ENCODE assay signal across 8 cellular contexts in the genomic region with DNA sequence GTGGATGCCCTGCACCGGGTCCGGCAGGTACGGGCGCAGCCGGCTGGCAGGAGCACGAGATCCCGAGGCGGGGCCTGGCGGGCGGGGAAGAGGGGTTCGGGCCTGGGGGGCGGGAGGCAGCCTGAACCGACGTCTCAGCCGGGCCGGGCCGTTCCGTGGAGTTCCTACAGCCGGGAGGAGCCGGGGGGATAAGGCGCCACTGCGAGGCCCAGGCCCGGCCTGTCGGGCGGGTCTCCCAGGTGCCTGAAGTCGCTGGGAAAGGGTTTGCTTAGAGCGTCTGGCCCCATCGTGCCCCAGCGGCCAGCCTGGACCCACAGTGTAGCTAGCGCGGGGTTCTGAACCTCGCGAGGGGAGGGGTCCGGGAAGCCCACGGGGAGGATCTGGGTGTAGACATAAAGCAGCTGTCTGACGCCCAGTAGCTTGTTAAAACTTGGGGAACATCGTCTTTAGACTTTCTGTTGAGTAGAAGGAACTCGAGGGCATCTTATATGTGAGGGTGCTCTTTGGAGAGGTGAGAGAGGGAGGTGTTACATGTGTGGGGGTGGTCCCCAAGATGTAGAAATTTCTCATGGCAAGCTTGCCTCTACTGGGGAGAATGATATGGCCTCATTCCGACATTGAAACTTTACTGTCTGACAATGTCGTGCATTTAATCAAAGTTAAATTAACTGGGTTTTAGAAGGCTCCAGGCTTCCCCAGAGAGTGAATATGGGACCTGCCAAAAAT. TPM values are rescaled to one million over a fixed set of nuclear protein-coding genes. Genes with fewer than 3 reads are reported as not detected.
DNase-seq lines count a peak whose midpoint lies in the region; ATAC-seq, FAIRE-seq and TF ChIP-seq lines count a peak whose summit lies in the region.

No MANE protein-coding gene starts in this region.

- peak overlapping the region; percentile 71 for H3K9ac ChIP-seq in IMR-90 (ENCODE audit: low read depth, low read length)
- peak overlapping the region; percentile 90 for H3K9ac ChIP-seq in mammary epithelial cell (ENCODE audit: insufficient read depth, low read length)

- H3K4me1 ChIP-seq in IMR-90 (ENCODE audit: control insufficient read depth, insufficient read depth, low read length), result peaks cover 2% of the 10 kb centered on the region
- H3K4me1 ChIP-seq in mammary epithelial cell (ENCODE audit: insufficient read depth, low read length), result peaks cover 15% of the 10 kb centered on the region
- H3K4me1 ChIP-seq in right lobe of liver, result peaks cover 0 to 40% (median 12%) of the 10 kb centered on the region in 4 donors
- peaks cover 18% of the 10 kb centered on the region for H3K4me1 ChIP-seq in thymus (ENCODE audit: control insufficient read depth, insufficient read depth, low read length)

- peaks cover 3% of the 10 kb centered on the region; the same call in 1 of the 2 replicates for H3K9me1 ChIP-seq in IMR-90 (ENCODE audit: insufficient read depth, low read length)

- H3K27me3 ChIP-seq in IMR-90 (ENCODE audit: control insufficient read depth, insufficient read depth, low read length) (no peaks in the 10 kb centered on the region), mammary epithelial cell (ENCODE audit: insufficient read depth, low read length) (no peaks in the 10 kb centered on the region), right lobe of liver (no peaks in the 10 kb centered on the region), thymus (ENCODE audit: control insufficient read depth, insufficient read depth) (peaks cover 2% of the 10 kb centered on the region)

- TF ChIP-seq RAD21 in IMR-90 (IDR thresholded peaks at IDR 0.05; ENCODE audit: low read length), result no peak

- H3K18ac ChIP-seq in IMR-90 (ENCODE audit: low read depth, low read length), result no peak overlapping the region

- H3K4me3 ChIP-seq in IMR-90 (ENCODE audit: insufficient read depth, low read depth, low read length) (peak overlapping the region; percentile 86), mammary epithelial cell (replicated peaks in 1 of 3; ENCODE audit: insufficient read depth in 1 of 3, low read depth in 2 of 3, low read length in 3 of 3) (peak overlapping the region; percentile 94 to 98 (median 95)), right lobe of liver (peak overlapping the region; percentile 96 to 100 (median 99)), thymus (ENCODE audit: low read length) (peak overlapping the region; percentile 100)

- H4K8ac ChIP-seq in IMR-90 (ENCODE audit: low read depth in 2 of 2, low read length in 2 of 2), result peak overlapping the region; percentile 77 to 93; a peak in 3 of 4 replicates

- peaks cover 57% of the 10 kb centered on the region for H3K79me2 ChIP-seq in mammary epithelial cell (ENCODE audit: insufficient read depth, low read length)

- no TSS peak for BruUV-seq in IMR-90 (replicated peaks; lab: Mats Ljungman, UMichigan)
- BruUV-seq in mammary epithelial cell (replicated peaks; lab: Mats Ljungman, UMichigan), result no TSS peak

- H3K56ac ChIP-seq in IMR-90 (ENCODE audit: extremely low read depth, insufficient read depth, low read length), result 0 out of 2 replicates have a peak overlapping the region, but pooled peaks have one; percentile 17

- in situ Hi-C loops in IMR-90 (cut with MboI; ENCODE audit: low sequenced_read_pairs), result no loop called here
- in situ Hi-C loops in mammary epithelial cell (cut with MboI; ENCODE audit: low sequenced_read_pairs in 2 of 2), result loop anchor here in 1 of 2 donors (25.0 kb wide), 1 partner anchor 93 kb away; no protein-coding TSS in a partner anchor

- CTCF ChIA-PET in IMR-90 (lab: Yijun Ruan, JAX) (no interaction called here), mammary epithelial cell (lab: Charles Lee; ENCODE audit: low non-redundant PET) (no interaction called here)

- H3K27ac ChIP-seq in IMR-90 (ENCODE audit: insufficient read depth, low read length), result peak overlapping the region; percentile 67
- peak overlapping the region; percentile 67 for H3K27ac ChIP-seq in mammary epithelial cell (ENCODE audit: insufficient read depth, low read depth, low read length)
- peak overlapping the region; percentile 79 to 84 (median 81) for H3K27ac ChIP-seq in right lobe of liver
- H3K27ac ChIP-seq in thymus (ENCODE audit: low read depth), result peak overlapping the region; percentile 90

- peak overlapping the region; percentile 97 for H2AFZ ChIP-seq in IMR-90 (replicated peaks; ENCODE audit: low read length, poor library complexity)
- H2AFZ ChIP-seq in mammary epithelial cell (ENCODE audit: low read depth, low read length), result peak overlapping the region; percentile 92

- no peak for TF ChIP-seq POLR2A in IMR-90 (IDR thresholded peaks at IDR 0.05; ENCODE audit: low read depth, low read length)
- no peak for TF ChIP-seq POLR2A in right lobe of liver (IDR thresholded peaks at IDR 0.05)
- no peak for TF ChIP-seq POLR2A in GM12891 (IDR thresholded peaks at IDR 0.05; ENCODE audit: low read depth, low read length)

- H3K4me2 ChIP-seq in IMR-90 (ENCODE audit: low read depth, low read length), result peak overlapping the region; percentile 98
- peak overlapping the region; percentile 83 for H3K4me2 ChIP-seq in mammary epithelial cell (ENCODE audit: insufficient read depth, low read depth, low read length)

- POLR2A ChIA-PET in IMR-90 (lab: Charles Lee; ENCODE audit: unreplicated experiment), result interaction anchor here (0.5 to 0.7 kb wide), 2 partner anchors 57 to 104 kb away, joined by 3 to 11 read pairs; no protein-coding TSS in a partner anchor

- H2BK15ac ChIP-seq in IMR-90 (ENCODE audit: low read depth, low read length), result no peak overlapping the region

- ATAC-seq in GM19463 (IDR thresholded peaks at IDR 0.05; ENCODE audit: unreplicated experiment), result peak; percentile 35
- ATAC-seq in IMR-90 (ENCODE audit: low read depth), result peak; percentile 30
- peak in 3 of 4 donors; percentile 3 to 34 (median 21) for ATAC-seq in right lobe of liver

- H4K91ac ChIP-seq in IMR-90 (ENCODE audit: insufficient read depth, low read depth, low read length), result 0 out of 2 replicates have a peak overlapping the region, but pooled peaks have one; percentile 20

- intact Hi-C loops in IMR-90 (cut with micrococcal nuclease) (no loop called here), mammary epithelial cell (cut with micrococcal nuclease) (loop anchor here (5.0 kb wide), 2 partner anchors 102 to 118 kb away; no protein-coding TSS in a partner anchor), right lobe of liver (cut with DNase I) (no loop called here)

- H2AK9ac ChIP-seq in IMR-90 (replicated peaks; ENCODE audit: low read depth, low read length, poor library complexity), result peak overlapping the region; percentile 98

- DNase-seq in AG08395 (ENCODE audit: low spot score) (peak; percentile 30), IMR-90 (no peak), mammary epithelial cell (peak; percentile 19), right lobe of liver (no peak), GM12891 (ENCODE audit: insufficient read length, low spot score) (no peak), CD1c-positive myeloid dendritic cell (ENCODE audit: extremely low spot score) (no peak)

- no peaks in the 10 kb centered on the region for H3K9me3 ChIP-seq in IMR-90 (ENCODE audit: control insufficient read depth, insufficient read depth, low read length)
- no peaks in the 10 kb centered on the region for H3K9me3 ChIP-seq in mammary epithelial cell (replicated peaks; ENCODE audit: insufficient read depth, low read length)
- no peaks in the 10 kb centered on the region for H3K9me3 ChIP-seq in right lobe of liver
- no peaks in the 10 kb centered on the region for H3K9me3 ChIP-seq in thymus (ENCODE audit: control insufficient read depth)

- peak overlapping the region; percentile 59 for H2BK5ac ChIP-seq in IMR-90 (ENCODE audit: low read depth, low read length, poor library complexity, severe bottlenecking)

- 0% methylated on average over 8 of the region's 40 CpGs; no CpG with 5 or more reads in 1 of the 2 experiments for WGBS in IMR-90 (ENCODE audit: extremely low coverage in 2 of 2, insufficient read length in 1 of 2), 2 experiments
- 13% methylated on average over 5 of the region's 40 CpGs for WGBS in mammary epithelial cell (ENCODE audit: low coverage, missing lambda C conversion rate)
- WGBS in right lobe of liver (ENCODE audit: insufficient coverage, low coverage, low lambda C conversion rate, missing lambda C conversion rate), result 0% methylated on average over 13 of the region's 40 CpGs
- 2% methylated on average over 40 of the region's 40 CpGs for WGBS in thymus

- H3K36me3 ChIP-seq in IMR-90 (ENCODE audit: control insufficient read depth, insufficient read depth, low read length), result peaks cover 6% of the 10 kb centered on the region
- H3K36me3 ChIP-seq in mammary epithelial cell (ENCODE audit: insufficient read depth, low read length), result peaks cover 6% of the 10 kb centered on the region
- H3K36me3 ChIP-seq in right lobe of liver, result peaks cover 0 to 2% (median 0%) of the 10 kb centered on the region in 4 donors
- no peaks in the 10 kb centered on the region for H3K36me3 ChIP-seq in thymus (ENCODE audit: control insufficient read depth, insufficient read depth)

- H3K4ac ChIP-seq in IMR-90 (ENCODE audit: low read depth, low read length), result peak overlapping the region; percentile 74

- peak overlapping the region; percentile 84 for H3K23ac ChIP-seq in IMR-90 (ENCODE audit: low read depth, low read length)

- H3K79me1 ChIP-seq in IMR-90 (ENCODE audit: low read depth in 1 of 2, low read length in 2 of 2), result peaks cover 21 to 51% of the 10 kb centered on the region in 2 experiments

- dilution Hi-C loops in IMR-90 (cut with HindIII; ENCODE audit: low sequenced_read_pairs, unreplicated experiment) (no loop called here), mammary epithelial cell (cut with HindIII; ENCODE audit: low sequenced_read_pairs) (loop anchor here (5.0 kb wide), 1 partner anchor 107 kb away; no protein-coding TSS in a partner anchor)

- H2BK120ac ChIP-seq in IMR-90 (ENCODE audit: low read depth, low read length), result no peak overlapping the region

- no peak overlapping the region for H2BK20ac ChIP-seq in IMR-90 (ENCODE audit: low read depth, low read length)

- no peak for FAIRE-seq in GM12891 (lab: Jason Lieb, UNC)

- TF ChIP-seq CTCF in IMR-90 (conservative IDR thresholded peaks at IDR 0.05; ENCODE audit: low read depth, low read length) (no peak), mammary epithelial cell (conservative IDR thresholded peaks at IDR 0.05 in 1 of 2, IDR thresholded peaks at IDR 0.05 in 1 of 2; ENCODE audit: extremely low read depth in 1 of 2, insufficient read depth in 1 of 2, low read depth in 1 of 2, low read length in 2 of 2) (no peak), right lobe of liver (IDR thresholded peaks at IDR 0.05) (no peak)

- peak overlapping the region; percentile 9 for H4K5ac ChIP-seq in IMR-90 (ENCODE audit: low read depth, low read length)

- H2AK5ac ChIP-seq in IMR-90 (ENCODE audit: low read depth, low read length), result peak overlapping the region; percentile 20

- peak overlapping the region; percentile 70 for H3K14ac ChIP-seq in IMR-90 (replicated peaks; ENCODE audit: low read depth, low read length)

- peaks cover 32% of the 10 kb centered on the region for H4K20me1 ChIP-seq in IMR-90 (ENCODE audit: insufficient read depth, low read length)
- no peaks in the 10 kb centered on the region for H4K20me1 ChIP-seq in mammary epithelial cell (ENCODE audit: insufficient read depth, low read length)

RNA-seq across cellular contexts. Expression of a gene that starts 0.5 kb away (rescaled TPM):
- total RNA-seq in IMR-90 (2012; rRNA removed) (32.3 and 41.9 TPM in 2 replicates), mammary epithelial cell (10 to 100 TPM; 42.8 to 62.5 TPM), right lobe of liver (10 to 100 TPM; 21.3 to 35.7 (median 25.2) TPM)
- polyA plus RNA-seq in IMR-90 (2012; rRNA removed) (44.4 and 50.1 TPM in 2 replicates), mammary epithelial cell (27.1 TPM), thymus (24.2 TPM)
- polyA plus RNA-seq in IMR-90 (2012; cell fraction: cytosol; rRNA removed), result 15.5 and 26.8 TPM in 2 replicates
- polyA plus RNA-seq in IMR-90 (2012; cell fraction: nucleus; rRNA removed; ENCODE audit: low replicate concordance), result 41.3 and 67.9 TPM in 2 replicates
- polyA minus RNA-seq in mammary epithelial cell, result 54.5 TPM
- polyA plus RNA-seq in GM12891 (2012; ENCODE audit: low read depth, missing spikeins), result 17.1 TPM

Comparison
In these comparisons a context has a peak if more than half of its experiments do, and no peak if none do; other contexts are left out.
1. DNase-seq: peak in AG08395 (single experiment) and mammary epithelial cell (single experiment); none in IMR-90 (single experiment), right lobe of liver (0 of 3), GM12891 (single experiment) and CD1c-positive myeloid dendritic cell (single experiment).
2. Peak in every context shown above with its lines, with median percentiles within 50 percentile points of each other: ATAC-seq, H3K27ac ChIP-seq and H3K4me3 ChIP-seq.